Comparison of ENCODE assay signal across 19 cellular contexts in genomic region chr9:125884196-125884595, GRCh38.
A peak's percentile ranks its signal among the peaks of the same experiment; 100 is the strongest.
DNase-seq lines count a peak whose midpoint lies in the region; ATAC-seq and TF ChIP-seq lines count a peak whose summit lies in the region.
"Had no signal": no experiment of that assay in that cellular context is flagged by ENCODE, and none has a peak within 500 bp of the region (broad histone marks: within the 10 kb centered on the region; RNA-seq: fewer than 3 reads in every experiment).

No MANE protein-coding gene starts in this region.

- no peak for ATAC-seq in Right ventricle myocardium inferior

- H2AFZ ChIP-seq in Loucy (ENCODE audit: low read length) = no peak overlapping the region
- H2AFZ ChIP-seq: GM23248, PC-9 had no signal

- peak overlapping the region; percentile 20 for H3K27ac ChIP-seq in left ventricle myocardium inferior (replicated peaks)
- peak overlapping the region; percentile 61 for H3K27ac ChIP-seq in muscle layer of colon (ENCODE audit: low read depth, low read length)
- H3K27ac ChIP-seq: C4-2B, GM23248, PC-9, SJSA1 had no signal

- H3K36me3 ChIP-seq in left ventricle myocardium inferior (no peaks in the 10 kb centered on the region), Loucy (ENCODE audit: insufficient read depth, low read length) (no peaks in the 10 kb centered on the region), muscle layer of colon (ENCODE audit: insufficient read depth, low read length) (no peaks in the 10 kb centered on the region)
- H3K36me3 ChIP-seq: SJSA1 had no signal

- no peaks in the 10 kb centered on the region for H3K9me2 ChIP-seq in Loucy (replicated peaks; ENCODE audit: low read depth, low read length)

- peak overlapping the region; percentile 64 for H3K4me2 ChIP-seq in Loucy (ENCODE audit: low read depth, low read length, poor library complexity, severe bottlenecking)
- H3K4me2 ChIP-seq: PC-9 had no signal

- H3K9me3 ChIP-seq in left ventricle myocardium inferior (replicated peaks) (no peaks in the 10 kb centered on the region), Loucy (ENCODE audit: insufficient read depth, low read depth, low read length) (no peaks in the 10 kb centered on the region), muscle layer of colon (ENCODE audit: low read length) (no peaks in the 10 kb centered on the region)
- H3K9me3 ChIP-seq: SJSA1 had no signal

- peaks cover 10% of the 10 kb centered on the region for H4K20me1 ChIP-seq in Loucy (ENCODE audit: insufficient read depth, low read length, poor library complexity, severe bottlenecking)

- intact Hi-C loops in left ventricle myocardium inferior (cut with micrococcal nuclease) = no loop called here
- intact Hi-C loops in Right ventricle myocardium inferior (cut with DNase I) = loop anchor here (10.0 kb wide), 1 partner anchor 329 kb away; no protein-coding TSS in a partner anchor

- H3K9ac ChIP-seq in Loucy (ENCODE audit: low read depth, low read length, poor library complexity, severe bottlenecking) (no peak overlapping the region), muscle layer of colon (ENCODE audit: low read length) (no peak overlapping the region)
- H3K9ac ChIP-seq: GM23248 had no signal

- DNase-seq in left ventricle myocardium inferior = no peak
- no peak for DNase-seq in Right ventricle myocardium inferior (ENCODE audit: missing footprints)
- DNase-seq in inferior parietal cortex (ENCODE audit: extremely low spot score) = no peak
- DNase-seq in effector CD4-positive, alpha-beta T cell = no peak
- DNase-seq in NCI-H446 treated with DMSO at 0.1 percent for 48 hours (lab: John Stamatoyannopoulos, UW) = no peak
- DNase-seq: GDM1, GM23248, HCEC 1CT, KBM-7, MV-4-11, NCI-H1694 treated with DMSO at 0.1 percent for 48 hours, NCI-H2227 treated with DMSO at 0.1 percent for 48 hours, NCI-H524 treated with DMSO at 0.1 percent for 48 hours, PC-9, SW 1271 had no signal

- H3K4me3 ChIP-seq in left ventricle myocardium inferior (no peak overlapping the region), Loucy (ENCODE audit: low read length, poor library complexity, severe bottlenecking) (peak overlapping the region; percentile 23), muscle layer of colon (ENCODE audit: low read depth in 1 of 2, low read length in 2 of 2) (no peak overlapping the region)
- H3K4me3 ChIP-seq: GM23248, PC-9, SJSA1 had no signal

- H3F3A ChIP-seq in Loucy (ENCODE audit: low read depth) = no peaks in the 10 kb centered on the region; the same call in none of the 2 replicates

- TF ChIP-seq CTCF in left ventricle myocardium inferior (IDR thresholded peaks at IDR 0.05; ENCODE audit: borderline replicate concordance) (no peak), Loucy (conservative IDR thresholded peaks at IDR 0.05; ENCODE audit: low read length) (no peak)

- H3K27me3 ChIP-seq in left ventricle myocardium inferior (ENCODE audit: low read depth) = no peaks in the 10 kb centered on the region
- H3K27me3 ChIP-seq in Loucy (ENCODE audit: insufficient read depth, low read length, poor library complexity, severe bottlenecking) = no peaks in the 10 kb centered on the region
- H3K27me3 ChIP-seq in muscle layer of colon (ENCODE audit: control insufficient read depth in 1 of 2, insufficient read depth in 2 of 2, low read length in 2 of 2) = no peaks in the 10 kb centered on the region

- H3K4me1 ChIP-seq in left ventricle myocardium inferior (peaks cover 64% of the 10 kb centered on the region), Loucy (ENCODE audit: insufficient read depth, low read length, poor library complexity, severe bottlenecking) (peaks cover 76% of the 10 kb centered on the region), muscle layer of colon (ENCODE audit: insufficient read depth, low read length) (peaks cover 37% of the 10 kb centered on the region)

- H3K79me2 ChIP-seq in Loucy (ENCODE audit: insufficient read depth, low read length) = peaks cover 90% of the 10 kb centered on the region
